Comparison of ENCODE assay signal across 28 cellular contexts in genomic region chr3:77373619-77374018, GRCh38.
"Had no signal": no experiment of that assay in that cellular context is flagged by ENCODE, and none has a peak within 500 bp of the region (broad histone marks: within the 10 kb centered on the region; RNA-seq: fewer than 3 reads in every experiment).

No MANE protein-coding gene starts in this region.

- H3K27ac ChIP-seq: breast epithelium, Peyer's patch, RWPE1, SJCRH30, VCaP had no signal

- H3K9me3 ChIP-seq: breast epithelium, Peyer's patch, SJCRH30, SK-N-SH had no signal

- H3K4me2 ChIP-seq: SK-N-SH had no signal

- H3K36me3 Mint-ChIP-seq: activated naive CD4-positive, alpha-beta T cell treated with anti-CD3 and anti-CD28 coated beads, Interleukin-2, amount 10 ng/mL, durations not matched to agents 7 days and 5 days; activated naive CD8-positive, alpha-beta T cell treated with anti-CD3 and anti-CD28 coated beads for 36 hours had no signal

- H3K4me3 Mint-ChIP-seq: activated CD4-positive, alpha-beta memory T cell treated with anti-CD3 and anti-CD28 coated beads, Interleukin-2, amount 10 ng/mL, durations not matched to agents 7 days and 5 days; activated CD4-positive, alpha-beta T cell treated with anti-CD3 and anti-CD28 coated beads for 36 hours; activated naive CD4-positive, alpha-beta T cell treated with anti-CD3 and anti-CD28 coated beads, Interleukin-2, amount 10 ng/mL, durations not matched to agents 7 days and 5 days; activated naive CD8-positive, alpha-beta T cell treated with anti-CD3 and anti-CD28 coated beads for 36 hours; activated T-cell treated with anti-CD3 and anti-CD28 coated beads, Interleukin-2, amount 50 U/mL, for 72 hours had no signal

- H3K36me3 ChIP-seq: breast epithelium, Peyer's patch, SJCRH30 had no signal

- H3K27ac Mint-ChIP-seq: activated CD4-positive, alpha-beta memory T cell treated with anti-CD3 and anti-CD28 coated beads, Interleukin-2, amount 10 ng/mL, durations not matched to agents 7 days and 5 days; activated CD4-positive, alpha-beta T cell treated with anti-CD3 and anti-CD28 coated beads for 36 hours; activated naive CD4-positive, alpha-beta T cell treated with anti-CD3 and anti-CD28 coated beads, Interleukin-2, amount 10 ng/mL, durations not matched to agents 7 days and 5 days; activated naive CD8-positive, alpha-beta T cell treated with anti-CD3 and anti-CD28 coated beads for 36 hours; activated T-cell treated with anti-CD3 and anti-CD28 coated beads, Interleukin-2, amount 50 U/mL, for 72 hours; activated T-helper 2 cell treated with anti-CD3 and anti-CD28 coated beads, Interferon-gamma antibody, Interleukin-2, Interleukin-4, amounts not matched to agents 10 μg/mL and 5 μg/mL and 100 μg/mL, durations not matched to agents 14 hours and 24 hours and 36 hours had no signal

- H3K9ac ChIP-seq: SK-N-SH had no signal

- ATAC-seq: activated CD4-positive, alpha-beta T cell treated with anti-CD3 and anti-CD28 coated beads for 36 hours; activated T-cell treated with anti-CD3 and anti-CD28 coated beads, Interleukin-2, amount 50 U/mL, for 72 hours had no signal

- DNase-seq: activated CD4-positive, alpha-beta memory T cell treated with anti-CD3 and anti-CD28 coated beads, Interleukin-2, amount 10 ng/mL, durations not matched to agents 7 days and 5 days; activated CD4-positive, alpha-beta T cell treated with anti-CD3 and anti-CD28 coated beads for 36 hours; activated CD4-positive, alpha-beta T cell treated with anti-CD3 and anti-CD28 coated beads, Interleukin-2, amount 50 U/mL, for 1 hour; activated CD8-positive, alpha-beta memory T cell treated with anti-CD3 and anti-CD28 coated beads, Interleukin-2, amount 50 U/mL, for 4 hours; activated gamma-delta T cell treated with Interleukin-2 at 50 U/mL for 16 hours; activated naive CD4-positive, alpha-beta T cell treated with anti-CD3 and anti-CD28 coated beads, Interleukin-2, amount 10 ng/mL, durations not matched to agents 7 days and 5 days; activated naive CD8-positive, alpha-beta T cell treated with anti-CD3 and anti-CD28 coated beads for 36 hours; activated T-cell treated with anti-CD3 and anti-CD28 coated beads, Interleukin-2, amount 50 U/mL, for 72 hours; anterior cingulate cortex; caudate nucleus; KG1; NCI-H1105 treated with DMSO at 0.1 percent for 48 hours; NCI-H1436 treated with DMSO at 0.1 percent for 48 hours; NCI-H187; NCI-H2081 treated with DMSO at 0.1 percent for 48 hours; NCI-H2171 treated with DMSO at 0.1 percent for 48 hours; NCI-H510A treated with DMSO at 0.1 percent for 48 hours; NCI-H69; NK-92 treated with Interleukin-12 subunit alpha and Interleukin-12 subunit beta, amount 100 ng/mL, for 24 hours; Peyer's patch; Right ventricle myocardium superior; SJCRH30; SK-N-SH; T-helper 1 cell had no signal

- H3K4me1 Mint-ChIP-seq: activated CD4-positive, alpha-beta memory T cell treated with anti-CD3 and anti-CD28 coated beads, Interleukin-2, amount 10 ng/mL, durations not matched to agents 7 days and 5 days; activated CD4-positive, alpha-beta T cell treated with anti-CD3 and anti-CD28 coated beads for 36 hours; activated naive CD4-positive, alpha-beta T cell treated with anti-CD3 and anti-CD28 coated beads, Interleukin-2, amount 10 ng/mL, durations not matched to agents 7 days and 5 days; activated naive CD8-positive, alpha-beta T cell treated with anti-CD3 and anti-CD28 coated beads for 36 hours had no signal

- H3K4me3 ChIP-seq: breast epithelium, Peyer's patch, SJCRH30 had no signal

- H3K4me1 ChIP-seq: breast epithelium, Peyer's patch, SJCRH30 had no signal

- H3K27me3 Mint-ChIP-seq: activated CD4-positive, alpha-beta memory T cell treated with anti-CD3 and anti-CD28 coated beads, Interleukin-2, amount 10 ng/mL, durations not matched to agents 7 days and 5 days; activated CD4-positive, alpha-beta T cell treated with anti-CD3 and anti-CD28 coated beads for 36 hours; activated naive CD4-positive, alpha-beta T cell treated with anti-CD3 and anti-CD28 coated beads, Interleukin-2, amount 10 ng/mL, durations not matched to agents 7 days and 5 days; activated naive CD8-positive, alpha-beta T cell treated with anti-CD3 and anti-CD28 coated beads for 36 hours had no signal

- H3K9me2 ChIP-seq: SK-N-SH had no signal

- H3K27me3 ChIP-seq: breast epithelium, Peyer's patch, SJCRH30 had no signal

- H3K9me3 Mint-ChIP-seq: activated naive CD8-positive, alpha-beta T cell treated with anti-CD3 and anti-CD28 coated beads for 36 hours; activated T-cell treated with anti-CD3 and anti-CD28 coated beads, Interleukin-2, amount 50 U/mL, for 72 hours had no signal
